Comparison of ENCODE assay signal across 12 cellular contexts in the genomic region with DNA sequence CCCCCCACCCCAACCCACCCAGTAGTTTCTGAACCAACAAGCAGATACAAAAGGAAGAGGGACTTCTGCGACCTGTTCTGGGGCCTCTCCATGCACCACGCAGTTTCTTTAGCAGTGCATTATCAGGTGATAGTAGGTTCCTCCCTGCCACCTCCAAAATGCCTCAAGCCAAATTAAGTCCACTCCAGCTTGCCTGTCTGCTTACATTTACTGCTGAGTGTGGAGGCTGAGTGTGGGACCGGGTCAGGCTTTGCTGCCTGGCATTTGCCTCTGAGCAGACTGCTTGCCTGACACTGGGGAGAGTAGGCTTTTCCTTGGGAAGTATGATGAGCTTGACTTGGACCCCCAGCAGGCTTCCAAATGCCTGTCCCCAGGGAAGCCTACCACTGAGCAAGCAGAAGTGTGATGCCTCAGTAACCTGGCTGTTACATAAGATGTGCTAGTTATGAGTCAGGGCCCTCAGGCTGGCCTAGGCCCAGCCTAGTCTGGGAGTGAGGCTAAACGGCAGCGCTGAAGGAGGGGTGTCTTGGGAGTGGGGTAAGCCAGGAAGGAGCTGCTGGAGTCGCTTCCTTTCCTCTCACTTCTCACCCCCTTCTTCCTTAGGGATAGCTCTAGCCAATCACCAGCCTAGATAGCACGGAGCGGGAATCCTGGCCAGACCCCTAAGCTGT. TPM values are rescaled to one million over a fixed set of nuclear protein-coding genes. Genes with fewer than 3 reads are reported as not detected.
DNase-seq lines count a peak whose midpoint lies in the region; ATAC-seq, FAIRE-seq and TF ChIP-seq lines count a peak whose summit lies in the region.
"Had no signal": no experiment of that assay in that cellular context is flagged by ENCODE, and none has a peak within 500 bp of the region (broad histone marks: within the 10 kb centered on the region; RNA-seq: fewer than 3 reads in every experiment).

No MANE protein-coding gene starts in this region.

- no peak for TF ChIP-seq POLR2A in body of pancreas (IDR thresholded peaks at IDR 0.05)

- ATAC-seq in Right ventricle myocardium inferior (peak; percentile 96), body of pancreas (peak; percentile 60), HG03159 (IDR thresholded peaks at IDR 0.05; ENCODE audit: unreplicated experiment) (no peak)
- no peak for ATAC-seq in stimulated activated naive CD8-positive, alpha-beta T cell treated with anti-CD3 and anti-CD28 coated beads, Interleukin-15, Interleukin-2, amounts not matched to agents 100 U/mL and 50 U/mL, for 24 hours
- ATAC-seq: activated CD8-positive, alpha-beta T cell treated with anti-CD3 and anti-CD28 coated beads, Interleukin-2, amount 10 ng/mL, durations not matched to agents 7 days and 5 days; K562 had no signal

- no peak overlapping the region for H3K4me3 ChIP-seq in body of pancreas
- no peak overlapping the region for H3K4me3 ChIP-seq in kidney (ENCODE audit: low read length in 2 of 2)
- H3K4me3 ChIP-seq: K562 had no signal

- no peak for FAIRE-seq in kidney (lab: Jason Lieb, UNC)
- FAIRE-seq: K562 had no signal

- H3K4me1 ChIP-seq in body of pancreas (peaks cover 37% of the 10 kb centered on the region), kidney (ENCODE audit: control insufficient read depth in 1 of 2, insufficient read depth in 1 of 2, low read depth in 1 of 2, low read length in 2 of 2) (peaks cover 0 to 4% of the 10 kb centered on the region in 2 donors)

- H3K36me3 ChIP-seq in body of pancreas (replicated peaks in 1 of 2; ENCODE audit: insufficient read depth in 1 of 2, low read depth in 2 of 2) (no peaks in the 10 kb centered on the region), kidney (ENCODE audit: control insufficient read depth in 1 of 2, insufficient read depth in 2 of 2, low read length in 2 of 2) (no peaks in the 10 kb centered on the region)

- DNase-seq in Right ventricle myocardium inferior (ENCODE audit: missing footprints) = peak; percentile 78
- no peak for DNase-seq in cardiac septum (ENCODE audit: low spot score)
- peak in 3 of 4 donors; percentile 25 to 50 (median 26) for DNase-seq in body of pancreas
- DNase-seq in kidney = no peak
- DNase-seq in OCI-M2 (lab: John Stamatoyannopoulos, UW; ENCODE audit: unreplicated experiment) = no peak
- DNase-seq in stimulated activated naive CD8-positive, alpha-beta T cell treated with anti-CD3 and anti-CD28 coated beads, Interleukin-15, Interleukin-2, amounts not matched to agents 100 U/mL and 50 U/mL, for 24 hours = no peak
- DNase-seq in activated CD8-positive, alpha-beta memory T cell treated with anti-CD3 and anti-CD28 coated beads, Interleukin-2, amount 50 U/mL, for 4 hours = no peak
- DNase-seq: activated CD8-positive, alpha-beta T cell treated with anti-CD3 and anti-CD28 coated beads, Interleukin-2, amount 10 ng/mL, durations not matched to agents 7 days and 5 days; central memory CD4-positive, alpha-beta T cell; immature natural killer cell had no signal

- WGBS in body of pancreas, 2 donors = 80% methylated on average over 6 of the region's 8 CpGs; no CpG with 5 or more reads in 1 of the 2 donors

- H3K9ac ChIP-seq in kidney (ENCODE audit: low read length in 2 of 2) = peak overlapping the region in 1 of 2 donors; percentile 3

- no peaks in the 10 kb centered on the region for H3K27me3 ChIP-seq in body of pancreas

- H3K27ac ChIP-seq in body of pancreas (no peak overlapping the region), kidney (ENCODE audit: low read depth in 2 of 2, low read length in 2 of 2) (peak overlapping the region; percentile 13 to 48)

- H3K9me3 ChIP-seq in body of pancreas (no peaks in the 10 kb centered on the region), kidney (ENCODE audit: control insufficient read depth in 1 of 2, low read length in 2 of 2) (no peaks in the 10 kb centered on the region)

- intact Hi-C loops in Right ventricle myocardium inferior (cut with DNase I) = no loop called here
- intact Hi-C loops in cardiac septum (cut with DNase I) = no loop called here
- intact Hi-C loops in body of pancreas (cut with DNase I) = no loop called here
- intact Hi-C loops in kidney (cut with DNase I) = no loop called here

- TF ChIP-seq CTCF in body of pancreas (IDR thresholded peaks at IDR 0.05) = no peak
- no peak for TF ChIP-seq CTCF in kidney (IDR thresholded peaks at IDR 0.05; ENCODE audit: borderline replicate concordance, extremely low read depth, insufficient read depth)

RNA-seq across cellular contexts. Expression of a gene that starts 9.0 kb away (rescaled TPM):
- total RNA-seq in Right ventricle myocardium inferior = 72.0 TPM
- total RNA-seq in cardiac septum = 33.0 TPM
- 100 to 1,000 TPM; 144 to 147 TPM for total RNA-seq in body of pancreas
- 320 TPM for total RNA-seq in kidney
- polyA plus RNA-seq in kidney (ENCODE audit: insufficient read depth, low read depth, low replicate concordance) = 160 TPM

RNA-seq across cellular contexts. Expression of a gene that starts 10.9 kb away (rescaled TPM):
- total RNA-seq in Right ventricle myocardium inferior (not detected), cardiac septum (not detected), body of pancreas (not detected), kidney (not detected)
- not detected for polyA plus RNA-seq in kidney (ENCODE audit: insufficient read depth, low read depth, low replicate concordance)
- total RNA-seq: activated CD8-positive, alpha-beta T cell treated with anti-CD3 and anti-CD28 coated beads, Interleukin-2, amount 10 ng/mL, durations not matched to agents 7 days and 5 days; K562 had no signal
- polyA plus RNA-seq: immature natural killer cell, K562 had no signal

RNA-seq across cellular contexts. Expression of a gene that starts 59.1 kb away (rescaled TPM):
- total RNA-seq in Right ventricle myocardium inferior (7.1 TPM), cardiac septum (5.6 TPM), body of pancreas (1 to 10 TPM; 5.6 to 8.8 TPM), kidney (16.5 TPM)
- polyA plus RNA-seq in kidney (ENCODE audit: insufficient read depth, low read depth, low replicate concordance) = 2.7 TPM
- polyA plus RNA-seq: K562 had no signal

Comparison
In these comparisons a context has a peak if more than half of its experiments do, and no peak if none do; other contexts are left out.
1. DNase-seq: peak in Right ventricle myocardium inferior (single experiment) and body of pancreas (3 of 4); none in cardiac septum (single experiment), kidney (single experiment), OCI-M2 (single experiment), stimulated activated naive CD8-positive, alpha-beta T cell treated with anti-CD3 and anti-CD28 coated beads, Interleukin-15, Interleukin-2, amounts not matched to agents 100 U/mL and 50 U/mL, for 24 hours (single experiment) and activated CD8-positive, alpha-beta memory T cell treated with anti-CD3 and anti-CD28 coated beads, Interleukin-2, amount 50 U/mL, for 4 hours (single experiment).
2. ATAC-seq: peak in Right ventricle myocardium inferior (single experiment) and body of pancreas (single experiment); none in HG03159 (single experiment) and stimulated activated naive CD8-positive, alpha-beta T cell treated with anti-CD3 and anti-CD28 coated beads, Interleukin-15, Interleukin-2, amounts not matched to agents 100 U/mL and 50 U/mL, for 24 hours (single experiment).
3. H3K27ac ChIP-seq: peak in kidney (2 of 2); none in body of pancreas (0 of 4).